In the genomic region with DNA sequence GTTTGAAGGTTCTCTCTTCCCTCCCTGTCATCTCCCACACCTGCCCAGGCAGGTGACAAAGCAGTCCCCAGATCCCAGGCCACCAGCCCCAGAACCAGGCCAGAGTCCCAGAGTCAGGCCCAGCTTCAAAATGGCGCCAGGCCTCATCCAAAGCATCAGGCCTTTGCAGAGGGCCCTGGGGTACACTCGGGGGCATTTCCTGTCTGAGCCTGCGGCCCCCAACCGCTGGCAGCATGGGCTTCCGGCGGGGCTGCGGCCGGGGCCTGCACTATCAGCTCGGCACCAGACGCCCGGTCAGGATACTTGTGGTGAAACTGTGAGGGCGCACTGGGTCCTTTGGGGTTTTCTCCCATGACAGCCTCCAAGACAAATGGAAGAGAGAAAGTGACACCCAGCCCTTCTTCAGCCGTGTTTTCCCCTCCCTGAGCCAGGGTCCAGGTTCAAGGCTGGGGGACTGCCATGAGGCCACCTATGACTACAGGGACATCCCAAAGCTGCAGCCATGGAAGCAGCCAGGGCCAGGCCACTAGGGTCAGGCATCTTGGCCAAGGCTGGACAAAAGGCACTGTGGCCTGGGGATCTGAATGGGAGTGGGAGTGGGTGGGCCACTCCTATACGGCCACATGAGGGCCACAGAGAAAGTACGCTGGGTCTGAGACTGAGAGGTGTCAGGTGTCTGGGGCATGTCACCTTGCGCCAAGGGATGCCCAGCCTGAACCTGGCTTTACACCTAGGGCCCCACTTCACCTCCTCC, we compare ENCODE assay signal across 8 cellular contexts. TPM values are rescaled to one million over a fixed set of nuclear protein-coding genes. Genes with fewer than 3 reads are reported as not detected.
DNase-seq lines count a peak whose midpoint lies in the region; ATAC-seq lines count a peak whose summit lies in the region.

No MANE protein-coding gene starts in this region.

- H3K27ac ChIP-seq in iPS-20b (ENCODE audit: low read length) (peak overlapping the region; percentile 17), substantia nigra (ENCODE audit: low read depth, low read length, poor library complexity, severe bottlenecking) (peak overlapping the region; percentile 89)

- peaks cover 39% of the 10 kb centered on the region for H3K4me1 Mint-ChIP-seq in activated CD4-positive, alpha-beta T cell treated with anti-CD3 and anti-CD28 coated beads, Interleukin-2, amount 10 ng/mL, durations not matched to agents 7 days and 5 days
- peaks cover 36% of the 10 kb centered on the region for H3K4me1 Mint-ChIP-seq in activated CD4-positive, alpha-beta memory T cell treated with anti-CD3 and anti-CD28 coated beads for 36 hours (ENCODE audit: low read depth)

- POLR2A ChIA-PET in activated CD4-positive, alpha-beta T cell treated with anti-CD3 and anti-CD28 coated beads, Interleukin-2, amount 10 ng/mL, durations not matched to agents 7 days and 5 days (lab: Charles Lee) = interaction anchor here (0.5 kb wide), 1 partner anchor 309 kb away, joined by 3 read pairs; no protein-coding TSS in a partner anchor
- POLR2A ChIA-PET in activated CD4-positive, alpha-beta memory T cell treated with anti-CD3 and anti-CD28 coated beads for 36 hours (lab: Charles Lee) = interaction anchor here (1.0 to 1.7 kb wide), 4 partner anchors 14 to 261 kb away, joined by 3 to 9 read pairs (median 4); a partner anchor contains a TSS

- no peaks in the 10 kb centered on the region for H3K9me3 ChIP-seq in iPS-20b (ENCODE audit: insufficient read depth, low read depth, low read length)

- DNase-seq in activated CD4-positive, alpha-beta T cell treated with anti-CD3 and anti-CD28 coated beads, Interleukin-2, amount 10 ng/mL, durations not matched to agents 7 days and 5 days = no peak
- no peak for DNase-seq in activated CD4-positive, alpha-beta T cell treated with anti-CD3 and anti-CD28 coated beads for 1 hour
- no peak for DNase-seq in activated CD4-positive, alpha-beta memory T cell treated with anti-CD3 and anti-CD28 coated beads for 36 hours
- DNase-seq in substantia nigra (lab: John Stamatoyannopoulos, UW) = peak in 2 of 49 donors; percentile 15 to 34
- DNase-seq in SIG-M5 treated with dmso at 0.1 percent for 504 hours (lab: John Stamatoyannopoulos, UW; ENCODE audit: unreplicated experiment) = no peak
- no peak for DNase-seq in NCI-H748 treated with DMSO at 0.1 percent for 48 hours (lab: John Stamatoyannopoulos, UW)

- intact Hi-C loops in activated CD4-positive, alpha-beta memory T cell treated with anti-CD3 and anti-CD28 coated beads for 36 hours (cut with micrococcal nuclease) = loop anchor here (1.0 to 10.0 kb wide), 5 partner anchors 34 to 542 kb away; a partner anchor contains a TSS

- peak overlapping the region; percentile 80; the same call in 1 of the 2 replicates for H3K4me3 ChIP-seq in iPS-20b (ENCODE audit: low read length)

- H3K4me1 ChIP-seq in iPS-20b (ENCODE audit: insufficient read depth, low read length) = 0 out of 2 replicates have a peak, but pooled peaks cover 3% of the 10 kb centered on the region

- H3K27me3 Mint-ChIP-seq in activated CD4-positive, alpha-beta T cell treated with anti-CD3 and anti-CD28 coated beads, Interleukin-2, amount 10 ng/mL, durations not matched to agents 7 days and 5 days = no peaks in the 10 kb centered on the region
- no peaks in the 10 kb centered on the region for H3K27me3 Mint-ChIP-seq in activated CD4-positive, alpha-beta memory T cell treated with anti-CD3 and anti-CD28 coated beads for 36 hours

- peak overlapping the region; percentile 94; the same call in 1 of the 2 replicates for H3K9ac ChIP-seq in iPS-20b (ENCODE audit: low read depth, low read length)

- H3K4me3 Mint-ChIP-seq in activated CD4-positive, alpha-beta T cell treated with anti-CD3 and anti-CD28 coated beads, Interleukin-2, amount 10 ng/mL, durations not matched to agents 7 days and 5 days = peak overlapping the region; percentile 83
- H3K4me3 Mint-ChIP-seq in activated CD4-positive, alpha-beta memory T cell treated with anti-CD3 and anti-CD28 coated beads for 36 hours = peak overlapping the region; percentile 88

- no peak for ATAC-seq in HG02938 (IDR thresholded peaks at IDR 0.05; ENCODE audit: unreplicated experiment)

- no peaks in the 10 kb centered on the region for H3K27me3 ChIP-seq in iPS-20b (ENCODE audit: insufficient read depth, low read length)

- peaks cover 34% of the 10 kb centered on the region for H3K36me3 ChIP-seq in iPS-20b (ENCODE audit: insufficient read depth, low read depth, low read length)

- H3K36me3 Mint-ChIP-seq in activated CD4-positive, alpha-beta T cell treated with anti-CD3 and anti-CD28 coated beads, Interleukin-2, amount 10 ng/mL, durations not matched to agents 7 days and 5 days (ENCODE audit: low read depth) = peaks cover 32% of the 10 kb centered on the region
- H3K36me3 Mint-ChIP-seq in activated CD4-positive, alpha-beta memory T cell treated with anti-CD3 and anti-CD28 coated beads for 36 hours = peaks cover 38% of the 10 kb centered on the region

- H3K27ac Mint-ChIP-seq in activated CD4-positive, alpha-beta T cell treated with anti-CD3 and anti-CD28 coated beads, Interleukin-2, amount 10 ng/mL, durations not matched to agents 7 days and 5 days = peak overlapping the region; percentile 88
- peak overlapping the region; percentile 92 for H3K27ac Mint-ChIP-seq in activated CD4-positive, alpha-beta memory T cell treated with anti-CD3 and anti-CD28 coated beads for 36 hours

- no peaks in the 10 kb centered on the region for H3K9me3 Mint-ChIP-seq in activated CD4-positive, alpha-beta T cell treated with anti-CD3 and anti-CD28 coated beads, Interleukin-2, amount 10 ng/mL, durations not matched to agents 7 days and 5 days
- H3K9me3 Mint-ChIP-seq in activated CD4-positive, alpha-beta memory T cell treated with anti-CD3 and anti-CD28 coated beads for 36 hours = no peaks in the 10 kb centered on the region

- CTCF ChIA-PET in activated CD4-positive, alpha-beta T cell treated with anti-CD3 and anti-CD28 coated beads, Interleukin-2, amount 10 ng/mL, durations not matched to agents 7 days and 5 days (lab: Charles Lee) = interaction anchor here (0.6 to 2.8 kb wide), 27 partner anchors 8 to 1633 kb away, joined by 3 to 41 read pairs (median 5); no protein-coding TSS in a partner anchor
- CTCF ChIA-PET in activated CD4-positive, alpha-beta memory T cell treated with anti-CD3 and anti-CD28 coated beads for 36 hours (lab: Charles Lee) = interaction anchor here (0.9 to 3.2 kb wide), 14 partner anchors 10 to 464 kb away, joined by 3 to 44 read pairs (median 5); a partner anchor contains a TSS

RNA-seq across cellular contexts. Expression of a gene that starts 33.9 kb away (rescaled TPM):
- total RNA-seq in activated CD4-positive, alpha-beta T cell treated with anti-CD3 and anti-CD28 coated beads, Interleukin-2, amount 10 ng/mL, durations not matched to agents 7 days and 5 days = 100 to 1,000 TPM; 164 to 177 TPM
- 100 to 1,000 TPM; 166 to 168 TPM for total RNA-seq in activated CD4-positive, alpha-beta memory T cell treated with anti-CD3 and anti-CD28 coated beads for 36 hours
